In the genomic region with DNA sequence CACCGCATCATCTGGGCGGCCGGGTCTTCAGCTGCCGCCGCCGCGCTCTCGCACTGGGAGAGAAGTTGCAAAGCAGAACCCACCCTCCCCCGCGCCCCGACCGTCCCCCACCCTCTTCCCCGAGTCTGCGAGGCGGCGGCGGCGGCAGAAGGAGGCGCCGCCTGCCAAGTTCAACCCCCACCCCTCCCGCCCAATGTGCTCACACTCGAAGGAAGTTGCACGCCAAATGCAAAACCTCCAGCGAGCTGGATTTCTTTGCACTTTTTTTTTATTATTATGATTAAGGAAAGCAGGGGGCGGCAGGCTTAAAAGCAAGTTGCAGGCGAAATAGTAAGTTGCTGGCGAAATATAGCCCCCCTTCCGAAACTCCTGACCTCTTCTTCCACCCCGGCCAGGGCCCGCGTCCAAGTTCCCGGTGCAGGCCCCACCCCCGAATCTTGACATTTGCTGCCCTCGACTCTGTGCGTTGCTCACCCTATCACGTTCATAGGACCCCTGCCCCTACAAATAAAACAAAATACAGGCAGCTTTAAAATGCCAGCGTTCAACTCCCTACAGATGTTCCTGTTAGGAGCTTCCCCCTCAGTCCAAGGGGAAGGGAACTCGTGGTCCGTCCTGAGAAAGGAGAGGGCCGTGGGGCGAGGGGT, we compare ENCODE assay signal across 2 cellular contexts.
TF ChIP-seq lines count a peak whose summit lies in the region.

No MANE protein-coding gene starts in this region.

TF ChIP-seq in HEK293, 187 proteins besides CTCF, POLR2A, EP300 and RAD21 (continued from another document):
- TF ChIP-seq ZBTB44 (tag by site-specific recombination; IDR thresholded peaks at IDR 0.05) (peak; percentile 33; the same call in 1 of the 2 replicates), ZNF561 (tag by site-specific recombination; IDR thresholded peaks at IDR 0.05; ENCODE audit: borderline replicate concordance) (peak; percentile 21; the same call in 1 of the 2 replicates), IKZF3 (tag by site-specific recombination; IDR thresholded peaks at IDR 0.05) (peak; percentile 37)
- TF ChIP-seq, protein P1, sequence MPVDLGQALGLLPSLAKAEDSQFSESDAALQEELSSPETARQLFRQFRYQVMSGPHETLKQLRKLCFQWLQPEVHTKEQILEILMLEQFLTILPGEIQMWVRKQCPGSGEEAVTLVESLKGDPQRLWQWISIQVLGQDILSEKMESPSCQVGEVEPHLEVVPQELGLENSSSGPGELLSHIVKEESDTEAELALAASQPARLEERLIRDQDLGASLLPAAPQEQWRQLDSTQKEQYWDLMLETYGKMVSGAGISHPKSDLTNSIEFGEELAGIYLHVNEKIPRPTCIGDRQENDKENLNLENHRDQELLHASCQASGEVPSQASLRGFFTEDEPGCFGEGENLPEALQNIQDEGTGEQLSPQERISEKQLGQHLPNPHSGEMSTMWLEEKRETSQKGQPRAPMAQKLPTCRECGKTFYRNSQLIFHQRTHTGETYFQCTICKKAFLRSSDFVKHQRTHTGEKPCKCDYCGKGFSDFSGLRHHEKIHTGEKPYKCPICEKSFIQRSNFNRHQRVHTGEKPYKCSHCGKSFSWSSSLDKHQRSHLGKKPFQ (tag by site-specific recombination; IDR thresholded peaks at IDR 0.05), result no peak

TF ChIP-seq in GM12878, 131 proteins besides CTCF, POLR2A, EP300 and RAD21 (continues in another document):
- no peak for TF ChIP-seq REST (IDR thresholded peaks at IDR 0.05; ENCODE audit: low read depth, low read length)
- TF ChIP-seq TCF3 (IDR thresholded peaks at IDR 0.05; ENCODE audit: borderline replicate concordance, insufficient read depth, low read depth, low read length), result no peak
- TF ChIP-seq, protein P2, sequence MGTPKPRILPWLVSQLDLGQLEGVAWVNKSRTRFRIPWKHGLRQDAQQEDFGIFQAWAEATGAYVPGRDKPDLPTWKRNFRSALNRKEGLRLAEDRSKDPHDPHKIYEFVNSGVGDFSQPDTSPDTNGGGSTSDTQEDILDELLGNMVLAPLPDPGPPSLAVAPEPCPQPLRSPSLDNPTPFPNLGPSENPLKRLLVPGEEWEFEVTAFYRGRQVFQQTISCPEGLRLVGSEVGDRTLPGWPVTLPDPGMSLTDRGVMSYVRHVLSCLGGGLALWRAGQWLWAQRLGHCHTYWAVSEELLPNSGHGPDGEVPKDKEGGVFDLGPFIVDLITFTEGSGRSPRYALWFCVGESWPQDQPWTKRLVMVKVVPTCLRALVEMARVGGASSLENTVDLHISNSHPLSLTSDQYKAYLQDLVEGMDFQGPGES (IDR thresholded peaks at IDR 0.05), result no peak
- no peak for TF ChIP-seq ZNF592 (IDR thresholded peaks at IDR 0.05)
- no peak for TF ChIP-seq SKIL (IDR thresholded peaks at IDR 0.05; ENCODE audit: low read depth, poor library complexity, severe bottlenecking)
- TF ChIP-seq BMI1 (IDR thresholded peaks at IDR 0.05; ENCODE audit: borderline replicate concordance), result no peak
- TF ChIP-seq WRNIP1 (IDR thresholded peaks at IDR 0.05; ENCODE audit: borderline replicate concordance, low read depth, low read length), result no peak
- no peak for TF ChIP-seq ZNF687 (IDR thresholded peaks at IDR 0.05)
- TF ChIP-seq NBN (IDR thresholded peaks at IDR 0.05), result no peak
- 0 out of 2 replicates have a peak, but pooled peaks have one; percentile 5 for TF ChIP-seq TBL1XR1 (IDR thresholded peaks at IDR 0.05; ENCODE audit: low read depth, low read length)
- TF ChIP-seq ZNF622 (IDR thresholded peaks at IDR 0.05), result no peak
- TF ChIP-seq SMC3 (IDR thresholded peaks at IDR 0.05; ENCODE audit: borderline replicate concordance, low read length), result no peak; the same call in 1 of the 2 replicates
- TF ChIP-seq POLR2AphosphoS2 (IDR thresholded peaks at IDR 0.05; ENCODE audit: low read depth, low read length), result no peak
- no peak for TF ChIP-seq BACH1 (IDR thresholded peaks at IDR 0.05; ENCODE audit: borderline replicate concordance)
- TF ChIP-seq NR2F1 (conservative IDR thresholded peaks at IDR 0.05), result peak; percentile 70
- no peak for TF ChIP-seq ATF3 (IDR thresholded peaks at IDR 0.05; ENCODE audit: borderline replicate concordance, extremely low read depth, low read depth, low read length)
- TF ChIP-seq BCL11A (IDR thresholded peaks at IDR 0.05; ENCODE audit: low read depth, low read length), result no peak
- TF ChIP-seq MTA2 (IDR thresholded peaks at IDR 0.05; ENCODE audit: low read depth), result peak; percentile 39; the same call in 1 of the 2 replicates
- no peak for TF ChIP-seq POLR2AphosphoS5 (IDR thresholded peaks at IDR 0.05; ENCODE audit: low read length)
- TF ChIP-seq RELA (IDR thresholded peaks at IDR 0.05; ENCODE audit: borderline replicate concordance, partially characterized antibody), result no peak
- peak; percentile 22; the same call in 1 of the 2 replicates for TF ChIP-seq ATF7 (IDR thresholded peaks at IDR 0.05; ENCODE audit: low read depth)
- TF ChIP-seq SMAD1 (IDR thresholded peaks at IDR 0.05; ENCODE audit: low read depth, partially characterized antibody), result no peak
- no peak for TF ChIP-seq SPI1 (IDR thresholded peaks at IDR 0.05; ENCODE audit: borderline replicate concordance, insufficient read depth, low read depth, low read length)
- TF ChIP-seq IKZF1 (conservative IDR thresholded peaks at IDR 0.05), result no peak
- no peak for TF ChIP-seq CBX3 (IDR thresholded peaks at IDR 0.05; ENCODE audit: borderline replicate concordance, low read depth)
- TF ChIP-seq, protein P3, sequence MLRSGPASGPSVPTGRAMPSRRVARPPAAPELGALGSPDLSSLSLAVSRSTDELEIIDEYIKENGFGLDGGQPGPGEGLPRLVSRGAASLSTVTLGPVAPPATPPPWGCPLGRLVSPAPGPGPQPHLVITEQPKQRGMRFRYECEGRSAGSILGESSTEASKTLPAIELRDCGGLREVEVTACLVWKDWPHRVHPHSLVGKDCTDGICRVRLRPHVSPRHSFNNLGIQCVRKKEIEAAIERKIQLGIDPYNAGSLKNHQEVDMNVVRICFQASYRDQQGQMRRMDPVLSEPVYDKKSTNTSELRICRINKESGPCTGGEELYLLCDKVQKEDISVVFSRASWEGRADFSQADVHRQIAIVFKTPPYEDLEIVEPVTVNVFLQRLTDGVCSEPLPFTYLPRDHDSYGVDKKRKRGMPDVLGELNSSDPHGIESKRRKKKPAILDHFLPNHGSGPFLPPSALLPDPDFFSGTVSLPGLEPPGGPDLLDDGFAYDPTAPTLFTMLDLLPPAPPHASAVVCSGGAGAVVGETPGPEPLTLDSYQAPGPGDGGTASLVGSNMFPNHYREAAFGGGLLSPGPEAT (IDR thresholded peaks at IDR 0.05; ENCODE audit: low read depth), result 0 out of 2 replicates have a peak, but pooled peaks have one; percentile 12
- TF ChIP-seq ZNF274 (IDR thresholded peaks at IDR 0.05; ENCODE audit: insufficient read depth, insufficient read length), result no peak
- TF ChIP-seq, protein P4, sequence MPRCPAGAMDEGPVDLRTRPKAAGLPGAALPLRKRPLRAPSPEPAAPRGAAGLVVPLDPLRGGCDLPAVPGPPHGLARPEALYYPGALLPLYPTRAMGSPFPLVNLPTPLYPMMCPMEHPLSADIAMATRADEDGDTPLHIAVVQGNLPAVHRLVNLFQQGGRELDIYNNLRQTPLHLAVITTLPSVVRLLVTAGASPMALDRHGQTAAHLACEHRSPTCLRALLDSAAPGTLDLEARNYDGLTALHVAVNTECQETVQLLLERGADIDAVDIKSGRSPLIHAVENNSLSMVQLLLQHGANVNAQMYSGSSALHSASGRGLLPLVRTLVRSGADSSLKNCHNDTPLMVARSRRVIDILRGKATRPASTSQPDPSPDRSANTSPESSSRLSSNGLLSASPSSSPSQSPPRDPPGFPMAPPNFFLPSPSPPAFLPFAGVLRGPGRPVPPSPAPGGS (IDR thresholded peaks at IDR 0.05; ENCODE audit: borderline replicate concordance, insufficient read depth, low read depth, low read length, poor library complexity, severe bottlenecking), result no peak
- TF ChIP-seq YY1 (IDR thresholded peaks at IDR 0.05; ENCODE audit: low read depth, low read length), result no peak
- TF ChIP-seq NR2C1 (IDR thresholded peaks at IDR 0.05), result peak; percentile 5; the same call in 1 of the 2 replicates
